ENCODE assay signal across 14 cellular contexts in the genomic region with DNA sequence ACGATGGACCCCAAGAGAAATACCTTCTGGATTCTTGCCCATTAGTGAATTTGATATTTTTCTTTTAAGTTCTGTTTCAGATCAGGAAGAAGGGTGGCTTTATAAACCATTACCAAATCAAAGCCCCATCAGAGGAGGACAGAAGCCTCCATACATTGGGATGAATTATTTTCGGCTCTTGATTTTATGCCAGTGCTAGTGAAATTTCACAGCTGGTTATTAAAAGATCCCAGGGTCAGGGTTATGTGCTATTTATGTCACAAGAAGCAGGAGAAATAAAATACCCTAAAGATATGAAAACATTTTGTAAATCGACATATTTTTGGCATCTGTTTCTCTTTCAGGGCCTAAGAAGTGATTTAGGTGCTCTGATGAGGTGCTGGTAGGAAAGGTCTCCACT.
A peak's percentile ranks its signal among the peaks of the same experiment; 100 is the strongest.
DNase-seq lines count a peak whose midpoint lies in the region; ATAC-seq and TF ChIP-seq lines count a peak whose summit lies in the region.
"Had no signal": no experiment of that assay in that cellular context is flagged by ENCODE, and none has a peak within 500 bp of the region (broad histone marks: within the 10 kb centered on the region; RNA-seq: fewer than 3 reads in every experiment).

No MANE protein-coding gene starts in this region.

- H3K4ac ChIP-seq in IMR-90 (ENCODE audit: low read depth, low read length), result 0 out of 2 replicates have a peak overlapping the region, but pooled peaks have one; percentile 12

- no peak overlapping the region for H2BK20ac ChIP-seq in IMR-90 (ENCODE audit: low read depth, low read length)

- TF ChIP-seq POLR2A in IMR-90 (IDR thresholded peaks at IDR 0.05; ENCODE audit: low read depth, low read length), result no peak

- H3K9me1 ChIP-seq in IMR-90 (ENCODE audit: insufficient read depth, low read length), result peaks cover 11% of the 10 kb centered on the region

- no peak overlapping the region for H3K14ac ChIP-seq in IMR-90 (replicated peaks; ENCODE audit: low read depth, low read length)

- TF ChIP-seq CTCF in IMR-90 (conservative IDR thresholded peaks at IDR 0.05; ENCODE audit: low read depth, low read length) (no peak), nephron progenitor cell (IDR thresholded peaks at IDR 0.05) (no peak)

- H3K36me3 Mint-ChIP-seq in nephron progenitor cell (ENCODE audit: low read depth), result no peaks in the 10 kb centered on the region

- no peak for TF ChIP-seq RAD21 in IMR-90 (IDR thresholded peaks at IDR 0.05; ENCODE audit: low read length)

- H3K79me1 ChIP-seq in IMR-90 (ENCODE audit: low read depth in 1 of 2, low read length in 2 of 2), result peaks cover 0 to 13% of the 10 kb centered on the region in 2 experiments; a peak in 1 of 4 replicates

- no TSS peak for BruUV-seq in IMR-90 (replicated peaks; lab: Mats Ljungman, UMichigan)

- peaks cover 7% of the 10 kb centered on the region for H3K27me3 Mint-ChIP-seq in nephron progenitor cell (ENCODE audit: low read depth, poor library complexity)

- H2BK5ac ChIP-seq in IMR-90 (ENCODE audit: low read depth, low read length, poor library complexity, severe bottlenecking), result no peak overlapping the region

- H3K27ac ChIP-seq in IMR-90 (ENCODE audit: insufficient read depth, low read length) (no peak overlapping the region), right cardiac atrium (ENCODE audit: low read length) (peak overlapping the region; percentile 91)
- H3K27ac ChIP-seq: 22Rv1, A549, C4-2B had no signal

- H4K20me1 ChIP-seq in IMR-90 (ENCODE audit: insufficient read depth, low read length), result peaks cover 3% of the 10 kb centered on the region; the same call in 1 of the 2 replicates

- H4K5ac ChIP-seq in IMR-90 (ENCODE audit: low read depth, low read length), result no peak overlapping the region

- peaks cover 17% of the 10 kb centered on the region for H3K9me3 Mint-ChIP-seq in nephron progenitor cell
- H3K9me3 Mint-ChIP-seq: CD4-positive, alpha-beta T cell had no signal

- in situ Hi-C loops in IMR-90 (cut with MboI; ENCODE audit: low sequenced_read_pairs), result no loop called here

- CTCF ChIA-PET in IMR-90 (lab: Yijun Ruan, JAX), result no interaction called here

- H4K8ac ChIP-seq in IMR-90 (ENCODE audit: low read depth in 2 of 2, low read length in 2 of 2), result no peak overlapping the region

- H2AFZ ChIP-seq in IMR-90 (replicated peaks; ENCODE audit: low read length, poor library complexity), result no peak overlapping the region

- peak overlapping the region; percentile 34 for H3K27ac Mint-ChIP-seq in nephron progenitor cell
- H3K27ac Mint-ChIP-seq: CD4-positive, alpha-beta T cell; H9 had no signal

- H3K36me3 ChIP-seq in IMR-90 (ENCODE audit: control insufficient read depth, insufficient read depth, low read length), result no peaks in the 10 kb centered on the region; the same call in 1 of the 2 replicates

- H3K18ac ChIP-seq in IMR-90 (ENCODE audit: low read depth, low read length), result no peak overlapping the region

- WGBS in IMR-90 (ENCODE audit: extremely low coverage in 2 of 2, insufficient read length in 1 of 2), 2 experiments, result no CpG with 5 or more reads among the region's 3 CpGs
- WGBS in right cardiac atrium, result 26% methylated on average over 3 of the region's 3 CpGs

- no peak overlapping the region for H3K9ac ChIP-seq in IMR-90 (ENCODE audit: low read depth, low read length)

- H3K23ac ChIP-seq in IMR-90 (ENCODE audit: low read depth, low read length), result no peak overlapping the region

- H3K4me1 Mint-ChIP-seq in nephron progenitor cell, result peaks cover 33% of the 10 kb centered on the region
- H3K4me1 Mint-ChIP-seq: H9 had no signal

- no peak for DNase-seq in Right ventricle myocardium superior
- no peak for DNase-seq in Right ventricle myocardium inferior (ENCODE audit: missing footprints)
- DNase-seq in IMR-90, result no peak
- no peak for DNase-seq in right cardiac atrium
- DNase-seq in nephron progenitor cell, result no peak
- no peak for DNase-seq in kidney glomerular epithelial cell (lab: John Stamatoyannopoulos, UW)
- no peak for DNase-seq in NCI-H510A (lab: John Stamatoyannopoulos, UW)
- DNase-seq: AML-193; Caco-2; CD4-positive, alpha-beta T cell; H9 had no signal

- POLR2A ChIA-PET in IMR-90 (lab: Charles Lee; ENCODE audit: unreplicated experiment), result no interaction called here

- ATAC-seq in Right ventricle myocardium superior (ENCODE audit: poor library complexity) (peak; percentile 55), Right ventricle myocardium inferior (no peak), IMR-90 (ENCODE audit: low read depth) (no peak), right cardiac atrium (no peak)
- ATAC-seq: A549 had no signal

- H3K4me3 ChIP-seq in IMR-90 (ENCODE audit: insufficient read depth, low read depth, low read length) (no peak overlapping the region), right cardiac atrium (ENCODE audit: low read length) (no peak overlapping the region)
- H3K4me3 ChIP-seq: A549 had no signal

- no peak overlapping the region for H2AK9ac ChIP-seq in IMR-90 (replicated peaks; ENCODE audit: low read depth, low read length, poor library complexity)

- no peak overlapping the region for H2BK15ac ChIP-seq in IMR-90 (ENCODE audit: low read depth, low read length)

- no peaks in the 10 kb centered on the region for H3K27me3 ChIP-seq in IMR-90 (ENCODE audit: control insufficient read depth, insufficient read depth, low read length)
- no peaks in the 10 kb centered on the region for H3K27me3 ChIP-seq in right cardiac atrium (ENCODE audit: control insufficient read depth, insufficient read depth)

- no peak overlapping the region for H3K56ac ChIP-seq in IMR-90 (ENCODE audit: extremely low read depth, insufficient read depth, low read length)

- dilution Hi-C loops in IMR-90 (cut with HindIII; ENCODE audit: low sequenced_read_pairs, unreplicated experiment), result no loop called here

- no peak overlapping the region for H3K4me2 ChIP-seq in IMR-90 (ENCODE audit: low read depth, low read length)
- H3K4me2 ChIP-seq: A549 had no signal

- no peak overlapping the region for H4K91ac ChIP-seq in IMR-90 (ENCODE audit: insufficient read depth, low read depth, low read length)

- H3K9me3 ChIP-seq in IMR-90 (ENCODE audit: control insufficient read depth, insufficient read depth, low read length), result no peaks in the 10 kb centered on the region
- no peaks in the 10 kb centered on the region for H3K9me3 ChIP-seq in right cardiac atrium (ENCODE audit: control insufficient read depth, low read length)
- H3K9me3 ChIP-seq: A549, Caco-2 had no signal

- H3K4me1 ChIP-seq in IMR-90 (ENCODE audit: control insufficient read depth, insufficient read depth, low read length) (peaks cover 10% of the 10 kb centered on the region), right cardiac atrium (ENCODE audit: control insufficient read depth, insufficient read depth, low read length) (peaks cover 5% of the 10 kb centered on the region)
- H3K4me1 ChIP-seq: A549, Caco-2 had no signal

- intact Hi-C loops in Right ventricle myocardium superior (cut with DNase I), result no loop called here
- intact Hi-C loops in Right ventricle myocardium inferior (cut with DNase I), result no loop called here
- intact Hi-C loops in IMR-90 (cut with micrococcal nuclease), result no loop called here
- intact Hi-C loops in right cardiac atrium (cut with DNase I), result no loop called here

- no peak overlapping the region for H3K4me3 Mint-ChIP-seq in nephron progenitor cell
- H3K4me3 Mint-ChIP-seq: CD4-positive, alpha-beta T cell; H9 had no signal

- no peak overlapping the region for H2AK5ac ChIP-seq in IMR-90 (ENCODE audit: low read depth, low read length)

- no peak overlapping the region for H2BK120ac ChIP-seq in IMR-90 (ENCODE audit: low read depth, low read length)

TF ChIP-seq in IMR-90, 13 proteins besides CTCF, POLR2A, EP300 and RAD21:
- TF ChIP-seq CEBPB (IDR thresholded peaks at IDR 0.05; ENCODE audit: low read depth, low read length), result no peak
- TF ChIP-seq NFE2L2 (IDR thresholded peaks at IDR 0.05; ENCODE audit: low read depth, low read length), result no peak
TF ChIP-seq in IMR-90: peak in this region for 0.
